Comparison of ENCODE assay signal across 8 cellular contexts in the genomic region with DNA sequence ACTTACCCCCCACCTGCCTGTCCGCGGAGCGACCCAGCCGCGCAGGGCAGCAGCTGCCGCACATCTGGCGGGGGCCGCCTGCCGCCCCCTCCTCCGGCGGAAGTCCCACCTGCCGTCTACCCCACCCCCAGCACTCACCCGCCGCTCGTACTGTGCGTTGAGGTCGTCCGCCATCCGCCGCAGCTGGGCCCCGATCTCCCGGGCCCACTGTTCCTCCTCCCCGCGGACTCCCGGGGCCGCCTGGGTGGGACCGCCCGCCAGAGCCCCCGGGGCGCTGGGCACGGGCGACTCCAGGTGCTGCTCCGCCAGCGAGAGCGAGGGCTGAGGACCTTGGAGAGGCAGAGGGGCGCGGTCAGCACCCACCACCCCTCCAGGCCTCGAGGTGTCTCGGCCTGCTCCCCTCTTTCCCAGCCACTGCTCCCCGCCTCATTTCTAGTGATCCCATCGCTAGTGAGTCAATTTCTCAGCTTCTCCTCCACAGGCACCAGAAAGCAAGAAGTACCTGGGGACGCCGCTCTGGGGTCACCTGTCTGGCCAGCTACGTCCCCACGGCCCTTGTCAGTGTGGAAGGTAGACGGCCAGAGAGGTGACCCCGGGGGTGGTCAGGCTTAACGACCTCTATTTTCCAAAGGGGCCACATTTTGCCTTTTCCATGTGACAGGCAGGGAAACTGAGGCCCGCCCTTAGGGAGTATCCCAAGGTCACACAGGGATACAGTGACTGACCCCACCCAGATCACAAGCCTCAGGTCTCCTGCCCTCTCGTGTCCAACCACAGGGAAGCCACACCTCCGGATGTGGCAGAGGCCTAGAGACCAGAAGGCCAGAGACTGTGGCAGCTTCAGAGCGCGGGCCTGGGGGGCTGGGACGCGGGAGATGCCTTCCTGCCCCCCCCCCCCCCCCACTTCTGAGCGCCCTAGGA. TPM values are rescaled to one million over a fixed set of nuclear protein-coding genes. Genes with fewer than 3 reads are reported as not detected.
A peak's percentile ranks its signal among the peaks of the same experiment; 100 is the strongest.
DNase-seq lines count a peak whose midpoint lies in the region; ATAC-seq and TF ChIP-seq lines count a peak whose summit lies in the region.

No MANE protein-coding gene starts in this region.

- H3K4me3 ChIP-seq in AG04449 (ENCODE audit: low read depth, low read length) (peak overlapping the region; percentile 95), GM12865 (ENCODE audit: low read depth, low read length) (peak overlapping the region; percentile 90), neutrophil (ENCODE audit: low read depth in 1 of 2, low read length in 1 of 2) (peak overlapping the region; percentile 92 to 100)

- TF ChIP-seq CTCF in AG04449 (IDR thresholded peaks at IDR 0.05; ENCODE audit: insufficient read depth, low read length, missing control alignments) (no peak), GM12865 (IDR thresholded peaks at IDR 0.05; ENCODE audit: insufficient read depth, low read depth, low read length, missing control alignments) (no peak), neutrophil (IDR thresholded peaks at IDR 0.05) (no peak)

- CTCF ChIA-PET in AG04449 (lab: Yijun Ruan, JAX): interaction anchor here (0.8 to 9.0 kb wide), 6 partner anchors 12 to 76 kb away, joined by 3 to 145 read pairs (median 7); no protein-coding TSS in a partner anchor

- intact Hi-C loops in activated T-helper 1 cell treated with anti-CD3 and anti-CD28 coated beads, Interleukin-12 subunit alpha, Interleukin-12 subunit beta, Interleukin-2, Interleukin-4 antibody, amounts not matched to agents 30 ng/mL and 10 ng/mL and 1 ng/mL, durations not matched to agents 14 hours and 24 hours and 36 hours (cut with micrococcal nuclease): loop anchor here (1.0 to 5.0 kb wide), 8 partner anchors 16 to 364 kb away; a partner anchor contains a TSS

- POLR2A ChIA-PET in AG04449 (lab: Yijun Ruan, JAX): interaction anchor here (0.6 to 4.6 kb wide), 14 partner anchors 9 to 207 kb away, joined by 3 to 79 read pairs (median 6); a partner anchor contains a TSS

- peak overlapping the region; percentile 88 for H3K27ac Mint-ChIP-seq in activated T-helper 1 cell treated with anti-CD3 and anti-CD28 coated beads, Interleukin-12 subunit alpha, Interleukin-12 subunit beta, Interleukin-2, Interleukin-4 antibody, amounts not matched to agents 30 ng/mL and 10 ng/mL and 1 ng/mL, durations not matched to agents 14 hours and 24 hours and 36 hours

- no peaks in the 10 kb centered on the region for H3K9me3 Mint-ChIP-seq in activated T-helper 1 cell treated with anti-CD3 and anti-CD28 coated beads, Interleukin-12 subunit alpha, Interleukin-12 subunit beta, Interleukin-2, Interleukin-4 antibody, amounts not matched to agents 30 ng/mL and 10 ng/mL and 1 ng/mL, durations not matched to agents 14 hours and 24 hours and 36 hours

- no peaks in the 10 kb centered on the region for H3K27me3 Mint-ChIP-seq in activated T-helper 1 cell treated with anti-CD3 and anti-CD28 coated beads, Interleukin-12 subunit alpha, Interleukin-12 subunit beta, Interleukin-2, Interleukin-4 antibody, amounts not matched to agents 30 ng/mL and 10 ng/mL and 1 ng/mL, durations not matched to agents 14 hours and 24 hours and 36 hours (ENCODE audit: insufficient read depth)

- DNase-seq in AG04449 (ENCODE audit: low read depth, low spot score): no peak
- DNase-seq in GM12865 (ENCODE audit: low read depth): peak; percentile 95
- peak; percentile 82 to 91 for DNase-seq in NOMO-1 (lab: John Stamatoyannopoulos, UW; ENCODE audit: unreplicated experiment in 2 of 2)
- peak; percentile 71 for DNase-seq in activated T-helper 1 cell treated with anti-CD3 and anti-CD28 coated beads, Interleukin-12 subunit alpha, Interleukin-12 subunit beta, Interleukin-2, Interleukin-4 antibody, amounts not matched to agents 30 ng/mL and 10 ng/mL and 1 ng/mL, durations not matched to agents 14 hours and 24 hours and 36 hours (ENCODE audit: low spot score)
- peak; percentile 90 for DNase-seq in foreskin melanocyte

- peaks cover 17% of the 10 kb centered on the region for H3K36me3 ChIP-seq in neutrophil

- peaks cover 46 to 56% of the 10 kb centered on the region in 2 experiments for H3K4me1 ChIP-seq in neutrophil (ENCODE audit: control insufficient read depth in 1 of 2, insufficient read depth in 1 of 2, low read depth in 1 of 2, low read length in 1 of 2)

- H3K27me3 ChIP-seq in neutrophil: peaks cover 25% of the 10 kb centered on the region

- H3K4me1 Mint-ChIP-seq in activated T-helper 1 cell treated with anti-CD3 and anti-CD28 coated beads, Interleukin-12 subunit alpha, Interleukin-12 subunit beta, Interleukin-2, Interleukin-4 antibody, amounts not matched to agents 30 ng/mL and 10 ng/mL and 1 ng/mL, durations not matched to agents 14 hours and 24 hours and 36 hours (ENCODE audit: low read depth): peaks cover 11% of the 10 kb centered on the region

- peak overlapping the region; percentile 95 for H3K27ac ChIP-seq in neutrophil

- ATAC-seq in HG02938 (IDR thresholded peaks at IDR 0.05; ENCODE audit: unreplicated experiment): peak; percentile 25
- ATAC-seq in HG02588 (IDR thresholded peaks at IDR 0.05; ENCODE audit: unreplicated experiment): no peak

- peaks cover 11% of the 10 kb centered on the region for H3K36me3 Mint-ChIP-seq in activated T-helper 1 cell treated with anti-CD3 and anti-CD28 coated beads, Interleukin-12 subunit alpha, Interleukin-12 subunit beta, Interleukin-2, Interleukin-4 antibody, amounts not matched to agents 30 ng/mL and 10 ng/mL and 1 ng/mL, durations not matched to agents 14 hours and 24 hours and 36 hours (ENCODE audit: low read depth)

- peak overlapping the region; percentile 82 for H3K4me3 Mint-ChIP-seq in activated T-helper 1 cell treated with anti-CD3 and anti-CD28 coated beads, Interleukin-12 subunit alpha, Interleukin-12 subunit beta, Interleukin-2, Interleukin-4 antibody, amounts not matched to agents 30 ng/mL and 10 ng/mL and 1 ng/mL, durations not matched to agents 14 hours and 24 hours and 36 hours

- no peaks in the 10 kb centered on the region for H3K9me3 ChIP-seq in neutrophil

RNA-seq across cellular contexts. Expression of a gene that starts 4.3 kb away (rescaled TPM):
- total RNA-seq in activated T-helper 1 cell treated with anti-CD3 and anti-CD28 coated beads, Interleukin-12 subunit alpha, Interleukin-12 subunit beta, Interleukin-2, Interleukin-4 antibody, amounts not matched to agents 30 ng/mL and 10 ng/mL and 1 ng/mL, durations not matched to agents 14 hours and 24 hours and 36 hours: 13.8 and 15.4 TPM in 2 replicates

RNA-seq across cellular contexts. Expression of a gene that starts 29.6 kb away (rescaled TPM):
- 36.6 and 39.2 TPM in 2 replicates for total RNA-seq in activated T-helper 1 cell treated with anti-CD3 and anti-CD28 coated beads, Interleukin-12 subunit alpha, Interleukin-12 subunit beta, Interleukin-2, Interleukin-4 antibody, amounts not matched to agents 30 ng/mL and 10 ng/mL and 1 ng/mL, durations not matched to agents 14 hours and 24 hours and 36 hours

RNA-seq across cellular contexts. Expression of a gene that starts 48.0 kb away (rescaled TPM):
- total RNA-seq in activated T-helper 1 cell treated with anti-CD3 and anti-CD28 coated beads, Interleukin-12 subunit alpha, Interleukin-12 subunit beta, Interleukin-2, Interleukin-4 antibody, amounts not matched to agents 30 ng/mL and 10 ng/mL and 1 ng/mL, durations not matched to agents 14 hours and 24 hours and 36 hours: 9.3 and 10.2 TPM in 2 replicates
